ENCODE assay signal across 1 cellular context in genomic region chr5:10596310-10596703, GRCh38.
TF ChIP-seq lines count a peak whose summit lies in the region.

No MANE protein-coding gene starts in this region.

TF ChIP-seq in K562, 482 proteins besides CTCF, POLR2A, EP300 and RAD21 (continues in another document):
- TF ChIP-seq MGA (IDR thresholded peaks at IDR 0.05), result no peak
- TF ChIP-seq RCOR1 (IDR thresholded peaks at IDR 0.05; ENCODE audit: borderline replicate concordance in 1 of 2, low read depth in 2 of 2, low read length in 2 of 2), result no peak
- TF ChIP-seq, protein P1, sequence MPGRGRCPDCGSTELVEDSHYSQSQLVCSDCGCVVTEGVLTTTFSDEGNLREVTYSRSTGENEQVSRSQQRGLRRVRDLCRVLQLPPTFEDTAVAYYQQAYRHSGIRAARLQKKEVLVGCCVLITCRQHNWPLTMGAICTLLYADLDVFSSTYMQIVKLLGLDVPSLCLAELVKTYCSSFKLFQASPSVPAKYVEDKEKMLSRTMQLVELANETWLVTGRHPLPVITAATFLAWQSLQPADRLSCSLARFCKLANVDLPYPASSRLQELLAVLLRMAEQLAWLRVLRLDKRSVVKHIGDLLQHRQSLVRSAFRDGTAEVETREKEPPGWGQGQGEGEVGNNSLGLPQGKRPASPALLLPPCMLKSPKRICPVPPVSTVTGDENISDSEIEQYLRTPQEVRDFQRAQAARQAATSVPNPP (IDR thresholded peaks at IDR 0.05; ENCODE audit: borderline replicate concordance, insufficient read depth, insufficient read length), result no peak
- no peak for TF ChIP-seq LEF1 (IDR thresholded peaks at IDR 0.05)
- TF ChIP-seq, protein P2, sequence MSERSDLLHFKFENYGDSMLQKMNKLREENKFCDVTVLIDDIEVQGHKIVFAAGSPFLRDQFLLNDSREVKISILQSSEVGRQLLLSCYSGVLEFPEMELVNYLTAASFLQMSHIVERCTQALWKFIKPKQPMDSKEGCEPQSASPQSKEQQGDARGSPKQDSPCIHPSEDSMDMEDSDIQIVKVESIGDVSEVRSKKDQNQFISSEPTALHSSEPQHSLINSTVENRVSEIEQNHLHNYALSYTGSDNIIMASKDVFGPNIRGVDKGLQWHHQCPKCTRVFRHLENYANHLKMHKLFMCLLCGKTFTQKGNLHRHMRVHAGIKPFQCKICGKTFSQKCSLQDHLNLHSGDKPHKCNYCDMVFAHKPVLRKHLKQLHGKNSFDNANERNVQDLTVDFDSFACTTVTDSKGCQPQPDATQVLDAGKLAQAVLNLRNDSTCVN (CRISPR knock-in tag; IDR thresholded peaks at IDR 0.05), result no peak
- no peak for TF ChIP-seq MBD2 (IDR thresholded peaks at IDR 0.05; ENCODE audit: borderline replicate concordance, low read depth)
- no peak for TF ChIP-seq TCF7L2 (IDR thresholded peaks at IDR 0.05; ENCODE audit: low read depth, low read length)
- TF ChIP-seq MTA3 (IDR thresholded peaks at IDR 0.05; ENCODE audit: borderline replicate concordance), result no peak
- no peak for TF ChIP-seq PHB (CRISPR knock-in tag; IDR thresholded peaks at IDR 0.05)
- peak; percentile 86 for TF ChIP-seq BCOR (IDR thresholded peaks at IDR 0.05)
- no peak for TF ChIP-seq SMARCE1 (IDR thresholded peaks at IDR 0.05)
- TF ChIP-seq U2AF2 (optimal IDR thresholded peaks at IDR 0.05; ENCODE audit: low read depth, low read length), result no peak
- no peak for TF ChIP-seq SUPT5H (IDR thresholded peaks at IDR 0.05)
- TF ChIP-seq ZNF143 (CRISPR knock-in tag; IDR thresholded peaks at IDR 0.05), result no peak
- TF ChIP-seq ETV5 (CRISPR knock-in tag; IDR thresholded peaks at IDR 0.05; ENCODE audit: low read depth), result 0 out of 2 replicates have a peak, but pooled peaks have one; percentile 21
- TF ChIP-seq ZBTB34 (CRISPR knock-in tag; IDR thresholded peaks at IDR 0.05), result no peak
- TF ChIP-seq KDM1A (IDR thresholded peaks at IDR 0.05), result peak; percentile 65 to 78
- TF ChIP-seq SETDB1 (IDR thresholded peaks at IDR 0.05; ENCODE audit: low read length), result no peak
- no peak for TF ChIP-seq SNRNP70 (optimal IDR thresholded peaks at IDR 0.05; ENCODE audit: low read depth, low read length)
- TF ChIP-seq ZNF717 (CRISPR knock-in tag; IDR thresholded peaks at IDR 0.05), result no peak
- no peak for TF ChIP-seq ERF (CRISPR knock-in tag; IDR thresholded peaks at IDR 0.05)
- TF ChIP-seq, protein P3, sequence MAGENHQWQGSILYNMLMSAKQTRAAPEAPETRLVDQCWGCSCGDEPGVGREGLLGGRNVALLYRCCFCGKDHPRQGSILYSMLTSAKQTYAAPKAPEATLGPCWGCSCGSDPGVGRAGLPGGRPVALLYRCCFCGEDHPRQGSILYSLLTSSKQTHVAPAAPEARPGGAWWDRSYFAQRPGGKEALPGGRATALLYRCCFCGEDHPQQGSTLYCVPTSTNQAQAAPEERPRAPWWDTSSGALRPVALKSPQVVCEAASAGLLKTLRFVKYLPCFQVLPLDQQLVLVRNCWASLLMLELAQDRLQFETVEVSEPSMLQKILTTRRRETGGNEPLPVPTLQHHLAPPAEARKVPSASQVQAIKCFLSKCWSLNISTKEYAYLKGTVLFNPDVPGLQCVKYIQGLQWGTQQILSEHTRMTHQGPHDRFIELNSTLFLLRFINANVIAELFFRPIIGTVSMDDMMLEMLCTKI (IDR thresholded peaks at IDR 0.05; ENCODE audit: partially characterized antibody), result no peak
- no peak for TF ChIP-seq TRIM24 (IDR thresholded peaks at IDR 0.05)
- TF ChIP-seq RBM15 (IDR thresholded peaks at IDR 0.05; ENCODE audit: insufficient read depth, low read length), result no peak
- TF ChIP-seq RAD51 (IDR thresholded peaks at IDR 0.05; ENCODE audit: borderline replicate concordance, low read depth), result no peak
- no peak for TF ChIP-seq FOXP1 (CRISPR knock-in tag; IDR thresholded peaks at IDR 0.05)
- no peak for TF ChIP-seq IRF2 (CRISPR knock-in tag; IDR thresholded peaks at IDR 0.05)
- TF ChIP-seq BDP1 (IDR thresholded peaks at IDR 0.05; ENCODE audit: insufficient read depth, insufficient read length), result no peak
- no peak for TF ChIP-seq XRCC4 (IDR thresholded peaks at IDR 0.05; ENCODE audit: extremely low read depth, insufficient read depth, insufficient read length)
- TF ChIP-seq ZNF184 (CRISPR knock-in tag; IDR thresholded peaks at IDR 0.05), result no peak
- TF ChIP-seq, protein P4, sequence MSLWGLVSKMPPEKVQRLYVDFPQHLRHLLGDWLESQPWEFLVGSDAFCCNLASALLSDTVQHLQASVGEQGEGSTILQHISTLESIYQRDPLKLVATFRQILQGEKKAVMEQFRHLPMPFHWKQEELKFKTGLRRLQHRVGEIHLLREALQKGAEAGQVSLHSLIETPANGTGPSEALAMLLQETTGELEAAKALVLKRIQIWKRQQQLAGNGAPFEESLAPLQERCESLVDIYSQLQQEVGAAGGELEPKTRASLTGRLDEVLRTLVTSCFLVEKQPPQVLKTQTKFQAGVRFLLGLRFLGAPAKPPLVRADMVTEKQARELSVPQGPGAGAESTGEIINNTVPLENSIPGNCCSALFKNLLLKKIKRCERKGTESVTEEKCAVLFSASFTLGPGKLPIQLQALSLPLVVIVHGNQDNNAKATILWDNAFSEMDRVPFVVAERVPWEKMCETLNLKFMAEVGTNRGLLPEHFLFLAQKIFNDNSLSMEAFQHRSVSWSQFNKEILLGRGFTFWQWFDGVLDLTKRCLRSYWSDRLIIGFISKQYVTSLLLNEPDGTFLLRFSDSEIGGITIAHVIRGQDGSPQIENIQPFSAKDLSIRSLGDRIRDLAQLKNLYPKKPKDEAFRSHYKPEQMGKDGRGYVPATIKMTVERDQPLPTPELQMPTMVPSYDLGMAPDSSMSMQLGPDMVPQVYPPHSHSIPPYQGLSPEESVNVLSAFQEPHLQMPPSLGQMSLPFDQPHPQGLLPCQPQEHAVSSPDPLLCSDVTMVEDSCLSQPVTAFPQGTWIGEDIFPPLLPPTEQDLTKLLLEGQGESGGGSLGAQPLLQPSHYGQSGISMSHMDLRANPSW (CRISPR knock-in tag; IDR thresholded peaks at IDR 0.05), result no peak
- TF ChIP-seq KLF10 (CRISPR knock-in tag; IDR thresholded peaks at IDR 0.05), result no peak
- TF ChIP-seq CHCHD3 (CRISPR knock-in tag; IDR thresholded peaks at IDR 0.05), result no peak
- TF ChIP-seq ZNF766 (CRISPR knock-in tag; conservative IDR thresholded peaks at IDR 0.05), result no peak
- peak; percentile 80 for TF ChIP-seq RBM25 (IDR thresholded peaks at IDR 0.05; ENCODE audit: low read depth, low read length, severe bottlenecking)
- TF ChIP-seq JUN (IDR thresholded peaks at IDR 0.05; ENCODE audit: borderline replicate concordance, low read depth, low read length), result no peak
- TF ChIP-seq JUN (CRISPR knock-in tag; IDR thresholded peaks at IDR 0.05; ENCODE audit: borderline replicate concordance), result no peak
- no peak for TF ChIP-seq HMGN3 (IDR thresholded peaks at IDR 0.05; ENCODE audit: borderline replicate concordance, extremely low read depth, insufficient read length, low read depth, low read length)
- TF ChIP-seq, protein P5, sequence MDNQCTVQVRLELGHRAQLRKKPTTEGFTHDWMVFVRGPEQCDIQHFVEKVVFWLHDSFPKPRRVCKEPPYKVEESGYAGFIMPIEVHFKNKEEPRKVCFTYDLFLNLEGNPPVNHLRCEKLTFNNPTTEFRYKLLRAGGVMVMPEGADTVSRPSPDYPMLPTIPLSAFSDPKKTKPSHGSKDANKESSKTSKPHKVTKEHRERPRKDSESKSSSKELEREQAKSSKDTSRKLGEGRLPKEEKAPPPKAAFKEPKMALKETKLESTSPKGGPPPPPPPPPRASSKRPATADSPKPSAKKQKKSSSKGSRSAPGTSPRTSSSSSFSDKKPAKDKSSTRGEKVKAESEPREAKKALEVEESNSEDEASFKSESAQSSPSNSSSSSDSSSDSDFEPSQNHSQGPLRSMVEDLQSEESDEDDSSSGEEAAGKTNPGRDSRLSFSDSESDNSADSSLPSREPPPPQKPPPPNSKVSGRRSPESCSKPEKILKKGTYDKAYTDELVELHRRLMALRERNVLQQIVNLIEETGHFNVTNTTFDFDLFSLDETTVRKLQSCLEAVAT (IDR thresholded peaks at IDR 0.05), result no peak
- TF ChIP-seq ELK3 (CRISPR knock-in tag; IDR thresholded peaks at IDR 0.05), result no peak
- no peak for TF ChIP-seq NR2F6 (CRISPR knock-in tag; IDR thresholded peaks at IDR 0.05)
- TF ChIP-seq JUNB (CRISPR knock-in tag; conservative IDR thresholded peaks at IDR 0.05), result no peak
- no peak for TF ChIP-seq KDM2B (CRISPR knock-in tag; IDR thresholded peaks at IDR 0.05)
- TF ChIP-seq HDAC1 (IDR thresholded peaks at IDR 0.05), result 0 out of 4 replicates have a peak, but pooled peaks of 1 of the 2 experiments have one; percentile 4
- TF ChIP-seq ZFX (CRISPR knock-in tag; IDR thresholded peaks at IDR 0.05), result 0 out of 2 replicates have a peak, but pooled peaks have one; percentile 8
- TF ChIP-seq TBP (optimal IDR thresholded peaks at IDR 0.05; ENCODE audit: low read depth, low read length), result no peak
